Comparison of ENCODE assay signal across 8 cellular contexts in genomic region chr6:117346142-117346930, GRCh38.
DNase-seq lines count a peak whose midpoint lies in the region; ATAC-seq and TF ChIP-seq lines count a peak whose summit lies in the region.

No MANE protein-coding gene starts in this region.

- H3K36me3 ChIP-seq in PC-3 (ENCODE audit: low read depth, low read length), result no peaks in the 10 kb centered on the region

- 0 out of 2 replicates have a peak, but pooled peaks cover 7% of the 10 kb centered on the region for H3K4me1 ChIP-seq in PC-3 (ENCODE audit: insufficient read depth, low read length)

- no peaks in the 10 kb centered on the region for H4K20me1 ChIP-seq in PC-3 (ENCODE audit: low read length)

- POLR2A ChIA-PET in PC-3 (lab: Charles Lee; ENCODE audit: unreplicated experiment), result no interaction called here

- no peaks in the 10 kb centered on the region for H3K9me3 ChIP-seq in PC-3 (ENCODE audit: low read length)

- H2AFZ ChIP-seq in PC-3 (ENCODE audit: low read length), result peak overlapping the region; percentile 64

- ATAC-seq in PC-3 (no peak), sciatic nerve (peak; percentile 56), GM21576 (IDR thresholded peaks at IDR 0.05; ENCODE audit: unreplicated experiment) (no peak)

- intact Hi-C loops in PC-3 (cut with micrococcal nuclease) (loop anchor here (1.0 to 2.0 kb wide), 3 partner anchors 210 to 484 kb away; no protein-coding TSS in a partner anchor), sciatic nerve (cut with DNase I) (no loop called here)

- H3K27me3 ChIP-seq in PC-3 (ENCODE audit: low read length), result no peaks in the 10 kb centered on the region

- H3K4me2 ChIP-seq in PC-3 (ENCODE audit: low read length), result peak overlapping the region; percentile 69

- no peaks in the 10 kb centered on the region for H3K79me2 ChIP-seq in PC-3 (ENCODE audit: low read length)

- H3K4me3 ChIP-seq in PC-3 (ENCODE audit: low read length), result peak overlapping the region; percentile 42; the same call in 1 of the 2 replicates

- BruUV-seq in PC-3 (replicated peaks; lab: Mats Ljungman, UMichigan), result no TSS peak

- CTCF ChIA-PET in PC-3 (lab: Charles Lee), result interaction anchor here (0.6 kb wide), 2 partner anchors 209 to 257 kb away, joined by 3 read pairs; no protein-coding TSS in a partner anchor

- no peaks in the 10 kb centered on the region for H3K9me2 ChIP-seq in PC-3 (replicated peaks; ENCODE audit: low read length)

- H3F3A ChIP-seq in PC-3 (ENCODE audit: low read length, unreplicated experiment), result no peaks in the 10 kb centered on the region

- DNase-seq in HCEC 1CT (peak; percentile 63), PC-3 (peak; percentile 69), fibroblast of gingiva (ENCODE audit: low read depth) (peak; percentile 13), sciatic nerve (ENCODE audit: low spot score) (no peak), germinal center (ENCODE audit: low spot score) (no peak), epidermal melanocyte (ENCODE audit: insufficient read length, low spot score) (no peak)

- TF ChIP-seq CTCF in C4-2B (conservative IDR thresholded peaks at IDR 0.05) (peak; percentile 57), PC-3 (conservative IDR thresholded peaks at IDR 0.05; ENCODE audit: low read depth, low read length) (peak; percentile 64)

- H3K27ac ChIP-seq in C4-2B, result no peak overlapping the region
- no peak overlapping the region for H3K27ac ChIP-seq in PC-3 (ENCODE audit: low read length)

- no peak overlapping the region for H3K9ac ChIP-seq in PC-3 (ENCODE audit: low read length)

Comparison
In these comparisons a context has a peak if more than half of its experiments do, and no peak if none do; other contexts are left out.
1. DNase-seq: peak in HCEC 1CT (single experiment), PC-3 (single experiment) and fibroblast of gingiva (single experiment); none in sciatic nerve (single experiment), germinal center (single experiment) and epidermal melanocyte (single experiment).